27 cellular contexts compared by ENCODE assay signal in genomic region chr1:20686878-20687725, GRCh38. TPM values are rescaled to one million over a fixed set of nuclear protein-coding genes. Genes with fewer than 3 reads are reported as not detected.
DNase-seq lines count a peak whose midpoint lies in the region; ATAC-seq, FAIRE-seq and TF ChIP-seq lines count a peak whose summit lies in the region.
"Had no signal": no experiment of that assay in that cellular context is flagged by ENCODE, and none has a peak within 500 bp of the region (broad histone marks: within the 10 kb centered on the region; RNA-seq: fewer than 3 reads in every experiment).

No MANE protein-coding gene starts in this region.

- peak overlapping the region; percentile 61 for H2AK5ac ChIP-seq in neuronal stem cell (ENCODE audit: low read depth, low read length)

- TF ChIP-seq EP300 in K562 (IDR thresholded peaks at IDR 0.05; ENCODE audit: low read length) = no peak

- no peak overlapping the region for H2BK120ac ChIP-seq in neuronal stem cell (ENCODE audit: low read depth, low read length)

- H3K9me1 ChIP-seq in K562 (ENCODE audit: control insufficient read depth, insufficient read depth, low read length) = no peaks in the 10 kb centered on the region

- no peak for FAIRE-seq in K562 (lab: Jason Lieb, UNC)
- FAIRE-seq: G401.6, GM12878 had no signal

- H3K36me3 ChIP-seq in H7 (replicated peaks; ENCODE audit: control insufficient read depth, insufficient read depth, low read length) (peaks cover 2% of the 10 kb centered on the region), K562 (ENCODE audit: control insufficient read depth, insufficient read depth, low read length) (no peaks in the 10 kb centered on the region), neuronal stem cell (replicated peaks in 1 of 2; ENCODE audit: control insufficient read depth in 2 of 2, insufficient read depth in 2 of 2, low read length in 2 of 2) (peaks cover 0 to 4% of the 10 kb centered on the region in 2 donors)
- H3K36me3 ChIP-seq: BE2C, HAP-1 had no signal

- no peak for TF ChIP-seq POLR2A in K562 (conservative IDR thresholded peaks at IDR 0.05)

- no peak for TF ChIP-seq CTCF in K562 (IDR thresholded peaks at IDR 0.05 in 2 of 3, conservative IDR thresholded peaks at IDR 0.05 in 1 of 3; ENCODE audit: insufficient read depth in 2 of 3, low read depth in 1 of 3, low read length in 3 of 3)

- DNase-seq in DMS53 (lab: John Stamatoyannopoulos, UW) (peak; percentile 37), DMS53 treated with DMSO at 0.1 percent for 48 hours (lab: John Stamatoyannopoulos, UW; ENCODE audit: unreplicated experiment) (no peak), H7 (peak; percentile 28), K562 (ENCODE audit: extremely low read depth in 1 of 4, low spot score in 3 of 4) (no peak), neuronal stem cell (ENCODE audit: low spot score) (no peak), NCI-H524 treated with DMSO at 0.1 percent for 48 hours (lab: John Stamatoyannopoulos, UW) (no peak), substantia nigra (lab: John Stamatoyannopoulos, UW) (no peak)
- DNase-seq: 8988T; ACHN; BE2C; CD8-positive, alpha-beta memory T cell; NCI-H1092 treated with DMSO at 0.1 percent for 48 hours; NCI-H1436; NCI-H1930; NCI-H2107; NCI-H446; NCI-H526; SHP77 treated with DMSO at 0.1 percent for 48 hours had no signal

- 0 out of 2 replicates have a peak, but pooled peaks cover 6% of the 10 kb centered on the region for H4K20me1 ChIP-seq in K562 (replicated peaks; ENCODE audit: control insufficient read depth, insufficient read depth, low read length)

- peak; percentile 16; the same call in 2 of the 3 replicates for ATAC-seq in K562
- ATAC-seq in HG03175 (IDR thresholded peaks at IDR 0.05; ENCODE audit: unreplicated experiment) = no peak
- ATAC-seq: GM12878, GM23338 had no signal

- H3K27ac ChIP-seq in K562 (ENCODE audit: extremely low read depth, low read depth, low read length) (no peak overlapping the region), neuronal stem cell (replicated peaks; ENCODE audit: low read length) (no peak overlapping the region), substantia nigra (ENCODE audit: low read depth, low read length, poor library complexity, severe bottlenecking) (no peak overlapping the region)
- H3K27ac ChIP-seq: RWPE1, SK-N-MC had no signal

- H3K9me3 ChIP-seq in K562 (replicated peaks; ENCODE audit: control insufficient read depth, insufficient read depth, low read depth, low read length) = no peaks in the 10 kb centered on the region
- peaks cover 0 to 3% of the 10 kb centered on the region in 2 donors for H3K9me3 ChIP-seq in neuronal stem cell (replicated peaks in 1 of 2; ENCODE audit: control insufficient read depth in 2 of 2, insufficient read depth in 1 of 2, low read depth in 1 of 2, low read length in 2 of 2)
- H3K9me3 ChIP-seq: BE2C, HAP-1 had no signal

- no peak overlapping the region for H3K14ac ChIP-seq in neuronal stem cell (ENCODE audit: low read length)

- intact Hi-C loops in K562 (cut with micrococcal nuclease) = no loop called here

- H2AFZ ChIP-seq in K562 (ENCODE audit: low read depth, low read length) = no peak overlapping the region
- H2AFZ ChIP-seq in neuronal stem cell (ENCODE audit: low read length) = no peak overlapping the region
- H2AFZ ChIP-seq: GM23338 had no signal

- H3K9ac ChIP-seq in K562 (ENCODE audit: insufficient read depth in 1 of 2, low read depth in 2 of 2, low read length in 2 of 2) = no peak overlapping the region
- no peak overlapping the region for H3K9ac ChIP-seq in neuronal stem cell (ENCODE audit: low read depth, low read length, poor library complexity)

- H3K79me2 ChIP-seq in K562 (ENCODE audit: control insufficient read depth, insufficient read depth, low read length) = no peaks in the 10 kb centered on the region

- peak overlapping the region; percentile 25 for H3K23ac ChIP-seq in neuronal stem cell (ENCODE audit: low read depth, low read length, poor library complexity)

- peak overlapping the region; percentile 41 for H2BK12ac ChIP-seq in neuronal stem cell (ENCODE audit: low read length)

- CTCF ChIA-PET in K562 (lab: Yijun Ruan, JAX; ENCODE audit: low intra/inter-chr PET ratio) = no interaction called here

- peak overlapping the region; percentile 30 for H2BK15ac ChIP-seq in neuronal stem cell (ENCODE audit: low read length)

- peak overlapping the region; percentile 68 for H2BK5ac ChIP-seq in neuronal stem cell (ENCODE audit: low read length)

- H3K27me3 ChIP-seq in H7 (ENCODE audit: control insufficient read depth, insufficient read depth, low read length) (no peaks in the 10 kb centered on the region), K562 (ENCODE audit: control insufficient read depth in 2 of 2, insufficient read depth in 2 of 2, low read length in 2 of 2) (peaks cover 50 to 80% of the 10 kb centered on the region in 2 experiments), neuronal stem cell (ENCODE audit: control insufficient read depth in 3 of 3, insufficient read depth in 3 of 3, low read depth in 1 of 3, low read length in 3 of 3) (no peaks in the 10 kb centered on the region)
- H3K27me3 ChIP-seq: BE2C had no signal

- H3K4me1 ChIP-seq in K562 (replicated peaks in 1 of 2; ENCODE audit: control insufficient read depth in 2 of 2, insufficient read depth in 2 of 2, low read length in 2 of 2) (peaks cover 0 to 27% of the 10 kb centered on the region in 2 experiments; a peak in 2 of 5 replicates), neuronal stem cell (ENCODE audit: control insufficient read depth in 2 of 2, insufficient read depth in 1 of 2, low read depth in 1 of 2, low read length in 2 of 2) (no peaks in the 10 kb centered on the region)
- H3K4me1 ChIP-seq: BE2C, HAP-1 had no signal

- H3K4me3 ChIP-seq in H7 (ENCODE audit: insufficient read depth, low read depth, low read length) = no peak overlapping the region
- no peak overlapping the region for H3K4me3 ChIP-seq in K562
- no peak overlapping the region for H3K4me3 ChIP-seq in neuronal stem cell (ENCODE audit: low read length in 2 of 2)
- H3K4me3 ChIP-seq: GM12878, GM23338, HAP-1, SK-N-MC had no signal

- in situ Hi-C loops in K562 (cut with MboI) = no loop called here

- no TSS peak for BruUV-seq in K562 (replicated peaks; lab: Mats Ljungman, UMichigan)

- H4K91ac ChIP-seq in neuronal stem cell (ENCODE audit: low read depth, low read length, poor library complexity) = peak overlapping the region; percentile 85

- H3K79me1 ChIP-seq in neuronal stem cell (ENCODE audit: low read depth, low read length) = no peaks in the 10 kb centered on the region

- 14% methylated on average over 26 of the region's 26 CpGs for WGBS in K562 (ENCODE audit: insufficient coverage, low coverage, missing lambda C conversion rate)
- WGBS in neuronal stem cell (ENCODE audit: extremely low coverage in 2 of 2, insufficient read length in 2 of 2, insufficient replicate concordance in 1 of 2), 2 donors = no CpG with 5 or more reads among the region's 26 CpGs

- no peak overlapping the region for H4K8ac ChIP-seq in neuronal stem cell (ENCODE audit: low read depth, low read length)

- POLR2A ChIA-PET in K562 (lab: Yijun Ruan, JAX) = interaction anchor here (0.6 to 1.0 kb wide), 6 partner anchors 9 to 489 kb away, joined by 3 to 4 read pairs (median 3); no protein-coding TSS in a partner anchor

- H3K18ac ChIP-seq in neuronal stem cell (ENCODE audit: low read length) = peak overlapping the region; percentile 80

- no peak overlapping the region for H3K4ac ChIP-seq in neuronal stem cell (ENCODE audit: low read length)

- no peak for TF ChIP-seq RAD21 in K562 (CRISPR knock-in tag; conservative IDR thresholded peaks at IDR 0.05 in 1 of 2, IDR thresholded peaks at IDR 0.05 in 1 of 2)

- no peak overlapping the region for H3K4me2 ChIP-seq in K562 (ENCODE audit: insufficient read depth, low read length)
- no peak overlapping the region for H3K4me2 ChIP-seq in neuronal stem cell (ENCODE audit: insufficient read depth, low read length, poor library complexity, severe bottlenecking)
- H3K4me2 ChIP-seq: GM23338 had no signal

RNA-seq across cellular contexts. Expression of gene DDOST, which starts 25.9 kb away (rescaled TPM):
- total RNA-seq in H7 (2014; rRNA removed; shearing (Covaris generic)) = 554 and 563 TPM in 2 replicates
- total RNA-seq in K562 (2011; cell fraction: chromatin; rRNA removed; ENCODE audit: low replicate concordance) = 175 and 296 TPM in 2 replicates
- 446 and 467 TPM in 2 replicates for total RNA-seq in K562 (2011; cell fraction: nucleolus; rRNA removed)
- total RNA-seq in K562 (2011; cell fraction: nucleoplasm; rRNA removed) = 312 and 382 TPM in 2 replicates
- total RNA-seq in K562 (2014; rRNA removed) = 209 and 254 TPM in 2 replicates
- total RNA-seq in K562 (2014; rRNA removed; fragmentation: Illumina TruSeq; extraction: Trizol) = 148 and 173 TPM in 2 replicates
- 240 and 241 TPM in 2 replicates for total RNA-seq in K562 (2015; rRNA removed; fragmentation: Illumina TruSeq; extraction: Trizol)
- total RNA-seq in K562 (2021) = 204 and 214 TPM in 2 replicates
- polyA plus RNA-seq in K562 (2011; rRNA removed) = 260 and 287 TPM in 2 replicates
- 342 and 406 TPM in 2 replicates for polyA plus RNA-seq in K562 (2011; cell fraction: cytosol; rRNA removed)
- 69.7 and 99.0 TPM in 2 replicates for polyA plus RNA-seq in K562 (2011; cell fraction: nucleus; rRNA removed)
- polyA plus RNA-seq in K562 (2012) = 227 and 356 TPM in 2 replicates
- polyA plus RNA-seq in K562 (2014; fragmentation: Illumina TruSeq; extraction: Trizol) = 255 and 267 TPM in 2 replicates
- polyA plus RNA-seq in K562 (2014; fragmentation: Nextera tagmentation; extraction: Ambion mirVana) = 100 to 1,000 TPM; 185 to 306 TPM
- polyA plus RNA-seq in K562 (2014; rRNA removed) = 222 and 268 TPM in 2 replicates
- 217 and 219 TPM in 2 replicates for polyA minus RNA-seq in K562 (2011; rRNA and poly(A)+ RNA removed)
- polyA minus RNA-seq in K562 (2011; cell fraction: cytosol; rRNA and poly(A)+ RNA removed) = 93.0 and 124 TPM in 2 replicates
- polyA minus RNA-seq in K562 (2011; cell fraction: nucleus; rRNA and poly(A)+ RNA removed) = 35.7 and 64.2 TPM in 2 replicates
- polyA plus RNA-seq in neuronal stem cell (2013, experiment 1 of 2) = 115 TPM
- polyA plus RNA-seq in neuronal stem cell (2013, experiment 2 of 2) = 115 TPM

RNA-seq across cellular contexts. Expression of gene KIF17, which starts 30.7 kb away (rescaled TPM):
- 3.5 and 10.1 TPM in 2 replicates for total RNA-seq in H7 (2014; rRNA removed; shearing (Covaris generic))
- total RNA-seq in K562 (2011; cell fraction: chromatin; rRNA removed; ENCODE audit: low replicate concordance) = 0.69 TPM in 1 of 2 replicates, not detected in the other
- total RNA-seq in K562 (2011; cell fraction: nucleolus; rRNA removed) = 0.50 and 0.66 TPM in 2 replicates
- 0.22 TPM in 1 of 2 replicates, not detected in the other for total RNA-seq in K562 (2011; cell fraction: nucleoplasm; rRNA removed)
- 0.12 TPM in 1 of 2 replicates, not detected in the other for total RNA-seq in K562 (2014; rRNA removed)
- not detected in 2 replicates for total RNA-seq in K562 (2014; rRNA removed; fragmentation: Illumina TruSeq; extraction: Trizol)
- not detected in 2 replicates for total RNA-seq in K562 (2015; rRNA removed; fragmentation: Illumina TruSeq; extraction: Trizol)
- 0.11 and 0.47 TPM in 2 replicates for total RNA-seq in K562 (2021)
- 0.08 and 0.10 TPM in 2 replicates for polyA plus RNA-seq in K562 (2011; rRNA removed)
- polyA plus RNA-seq in K562 (2011; cell fraction: cytosol; rRNA removed) = 0.06 and 0.31 TPM in 2 replicates
- 0.17 and 0.50 TPM in 2 replicates for polyA plus RNA-seq in K562 (2011; cell fraction: nucleus; rRNA removed)
- 0.10 and 0.28 TPM in 2 replicates for polyA plus RNA-seq in K562 (2012)
- polyA plus RNA-seq in K562 (2014; fragmentation: Illumina TruSeq; extraction: Trizol) = 0.04 TPM in 1 of 2 replicates, not detected in the other
- polyA plus RNA-seq in K562 (2014; fragmentation: Nextera tagmentation; extraction: Ambion mirVana) = under 1 TPM in 1 of 2 experiments, not detected in 1; 0.04 TPM
- 0.27 TPM in 1 of 2 replicates, not detected in the other for polyA plus RNA-seq in K562 (2014; rRNA removed)
- 0.36 and 0.46 TPM in 2 replicates for polyA minus RNA-seq in K562 (2011; rRNA and poly(A)+ RNA removed)
- polyA minus RNA-seq in K562 (2011; cell fraction: cytosol; rRNA and poly(A)+ RNA removed) = 0.29 TPM in 1 of 2 replicates, not detected in the other
- 0.11 and 0.27 TPM in 2 replicates for polyA minus RNA-seq in K562 (2011; cell fraction: nucleus; rRNA and poly(A)+ RNA removed)
- 5.8 TPM for polyA plus RNA-seq in neuronal stem cell (2013, experiment 1 of 2)
- 5.8 TPM for polyA plus RNA-seq in neuronal stem cell (2013, experiment 2 of 2)
- total RNA-seq: CD8-positive, alpha-beta memory T cell had no signal
- polyA plus RNA-seq: CD14-positive monocyte; CD8-positive, alpha-beta memory T cell; IgD-negative memory B cell had no signal

RNA-seq across cellular contexts. Expression of gene SH2D5, which starts 45.4 kb away (rescaled TPM):
- 8.3 and 9.0 TPM in 2 replicates for total RNA-seq in H7 (2014; rRNA removed; shearing (Covaris generic))
- 0.25 TPM in 1 of 2 replicates, not detected in the other for total RNA-seq in K562 (2011; cell fraction: chromatin; rRNA removed; ENCODE audit: low replicate concordance)
- 0.17 and 0.26 TPM in 2 replicates for total RNA-seq in K562 (2011; cell fraction: nucleolus; rRNA removed)
- 0.22 TPM in 1 of 2 replicates, not detected in the other for total RNA-seq in K562 (2011; cell fraction: nucleoplasm; rRNA removed)
- total RNA-seq in K562 (2014; rRNA removed) = not detected in 2 replicates
- not detected in 2 replicates for total RNA-seq in K562 (2014; rRNA removed; fragmentation: Illumina TruSeq; extraction: Trizol)
- total RNA-seq in K562 (2015; rRNA removed; fragmentation: Illumina TruSeq; extraction: Trizol) = 0.04 TPM in 1 of 2 replicates, not detected in the other
- 0.11 TPM in 1 of 2 replicates, not detected in the other for total RNA-seq in K562 (2021)
- polyA plus RNA-seq in K562 (2011; rRNA removed) = 0.03 and 0.06 TPM in 2 replicates
- 0.03 TPM in 1 of 2 replicates, not detected in the other for polyA plus RNA-seq in K562 (2011; cell fraction: cytosol; rRNA removed)
- polyA plus RNA-seq in K562 (2011; cell fraction: nucleus; rRNA removed) = 0.13 and 0.15 TPM in 2 replicates
- polyA plus RNA-seq in K562 (2012) = not detected in 2 replicates
- polyA plus RNA-seq in K562 (2014; fragmentation: Illumina TruSeq; extraction: Trizol) = 0.10 TPM in 1 of 2 replicates, not detected in the other
- polyA plus RNA-seq in K562 (2014; fragmentation: Nextera tagmentation; extraction: Ambion mirVana) = not detected
- not detected in 2 replicates for polyA plus RNA-seq in K562 (2014; rRNA removed)
- polyA minus RNA-seq in K562 (2011; rRNA and poly(A)+ RNA removed) = not detected in 2 replicates
- not detected in 2 replicates for polyA minus RNA-seq in K562 (2011; cell fraction: cytosol; rRNA and poly(A)+ RNA removed)
- polyA minus RNA-seq in K562 (2011; cell fraction: nucleus; rRNA and poly(A)+ RNA removed) = 0.13 TPM in 1 of 2 replicates, not detected in the other
- 5.5 TPM for polyA plus RNA-seq in neuronal stem cell (2013, experiment 1 of 2)
- polyA plus RNA-seq in neuronal stem cell (2013, experiment 2 of 2) = 5.3 TPM
- polyA plus RNA-seq: CD14-positive monocyte; CD8-positive, alpha-beta memory T cell; IgD-negative memory B cell had no signal

RNA-seq across cellular contexts. Expression of gene PINK1, which starts 53.8 kb away (rescaled TPM):
- 158 and 161 TPM in 2 replicates for total RNA-seq in H7 (2014; rRNA removed; shearing (Covaris generic))
- 7.4 and 10.6 TPM in 2 replicates for total RNA-seq in K562 (2011; cell fraction: chromatin; rRNA removed; ENCODE audit: low replicate concordance)
- total RNA-seq in K562 (2011; cell fraction: nucleolus; rRNA removed) = 5.8 and 8.2 TPM in 2 replicates
- total RNA-seq in K562 (2011; cell fraction: nucleoplasm; rRNA removed) = 7.4 and 8.1 TPM in 2 replicates
- total RNA-seq in K562 (2014; rRNA removed) (11.3 and 12.9 TPM in 2 replicates), K562 (2014; rRNA removed; fragmentation: Illumina TruSeq; extraction: Trizol) (5.7 and 6.2 TPM in 2 replicates), K562 (2015; rRNA removed; fragmentation: Illumina TruSeq; extraction: Trizol) (5.9 and 6.5 TPM in 2 replicates), K562 (2021) (9.3 and 9.5 TPM in 2 replicates)
- polyA plus RNA-seq in K562 (2011; rRNA removed) (6.8 and 9.3 TPM in 2 replicates), K562 (2014; fragmentation: Illumina TruSeq; extraction: Trizol) (7.6 and 9.9 TPM in 2 replicates), K562 (2014; fragmentation: Nextera tagmentation; extraction: Ambion mirVana) (1 to 10 TPM; 1.5 to 2.2 TPM), K562 (2014; rRNA removed) (10.2 and 10.5 TPM in 2 replicates)
- 8.0 and 11.3 TPM in 2 replicates for polyA plus RNA-seq in K562 (2011; cell fraction: cytosol; rRNA removed)
- 5.3 and 5.6 TPM in 2 replicates for polyA plus RNA-seq in K562 (2011; cell fraction: nucleus; rRNA removed)
- 9.1 and 27.2 TPM in 2 replicates for polyA plus RNA-seq in K562 (2012)
- polyA minus RNA-seq in K562 (2011; rRNA and poly(A)+ RNA removed) = 4.9 TPM in 2 replicates
- 3.1 and 4.2 TPM in 2 replicates for polyA minus RNA-seq in K562 (2011; cell fraction: cytosol; rRNA and poly(A)+ RNA removed)
- polyA minus RNA-seq in K562 (2011; cell fraction: nucleus; rRNA and poly(A)+ RNA removed) = 1.5 and 2.2 TPM in 2 replicates
- 22.0 TPM for polyA plus RNA-seq in neuronal stem cell (2013, experiment 1 of 2)
- polyA plus RNA-seq in neuronal stem cell (2013, experiment 2 of 2) = 19.8 TPM

Comparison
In these comparisons a context has a peak if more than half of its experiments do, and no peak if none do; other contexts are left out.
1. DNase-seq: peak in DMS53 (single experiment) and H7 (single experiment); none in DMS53 treated with DMSO at 0.1 percent for 48 hours (single experiment), K562 (0 of 4), neuronal stem cell (single experiment), NCI-H524 treated with DMSO at 0.1 percent for 48 hours (single experiment) and substantia nigra (0 of 49).